Comparison of ENCODE assay signal across 20 cellular contexts in genomic region chr3:114953215-114953799, GRCh38.
A peak's percentile ranks its signal among the peaks of the same experiment; 100 is the strongest.
DNase-seq lines count a peak whose midpoint lies in the region; ATAC-seq and FAIRE-seq lines count a peak whose summit lies in the region.
"Had no signal": no experiment of that assay in that cellular context is flagged by ENCODE, and none has a peak within 500 bp of the region (broad histone marks: within the 10 kb centered on the region; RNA-seq: fewer than 3 reads in every experiment).

No MANE protein-coding gene starts in this region.

- ATAC-seq in GM21526 (IDR thresholded peaks at IDR 0.05; ENCODE audit: low FRiP score, unreplicated experiment) = no peak
- no peak for ATAC-seq in GM21576 (IDR thresholded peaks at IDR 0.05; ENCODE audit: unreplicated experiment)
- no peak for ATAC-seq in GM19023 (IDR thresholded peaks at IDR 0.05; ENCODE audit: unreplicated experiment)

- DNase-seq in activated T-cell treated with anti-CD3 and anti-CD28 coated beads, Interleukin-2, amount 50 U/mL, for 1 hour = no peak
- DNase-seq: BE2C; C1 segment of cervical spinal cord; CD4-positive, CD25-positive, alpha-beta regulatory T cell; CD8-positive, alpha-beta memory T cell; COR-L47; DMS 273 treated with DMSO at 0.1 percent for 48 hours; DMS53; DND-41; EL; GM23248; HCEC 1CT; HFFc6 had no signal

- FAIRE-seq in G401.6 (lab: Jason Lieb, UNC) (peak; percentile 58), TTC549 (lab: Jason Lieb, UNC) (peak; percentile 11), endometrium (lab: Jason Lieb, UNC) (peak; percentile 77)
- FAIRE-seq: GM12891 had no signal
